27 cellular contexts compared by ENCODE assay signal in genomic region chr12:26696613-26697092, GRCh38.
DNase-seq lines count a peak whose midpoint lies in the region; TF ChIP-seq lines count a peak whose summit lies in the region.
"Had no signal": no experiment of that assay in that cellular context is flagged by ENCODE, and none has a peak within 500 bp of the region (broad histone marks: within the 10 kb centered on the region; RNA-seq: fewer than 3 reads in every experiment).

No MANE protein-coding gene starts in this region.

- H3K4me1 ChIP-seq in breast epithelium (no peaks in the 10 kb centered on the region), fibroblast of lung (ENCODE audit: control insufficient read depth, extremely low read depth, insufficient read depth, low read length) (peaks cover 2% of the 10 kb centered on the region)
- H3K4me1 ChIP-seq: left ventricle myocardium inferior had no signal

- TF ChIP-seq CTCF in MCF 10A (IDR thresholded peaks at IDR 0.05; ENCODE audit: unreplicated experiment) (no peak), breast epithelium (IDR thresholded peaks at IDR 0.05) (no peak), fibroblast of lung (conservative IDR thresholded peaks at IDR 0.05 in 1 of 2, IDR thresholded peaks at IDR 0.05 in 1 of 2; ENCODE audit: low read depth in 1 of 2, low read length in 2 of 2) (no peak)

- H4K20me1 ChIP-seq in fibroblast of lung (ENCODE audit: control insufficient read depth, extremely low read depth, insufficient read depth, low read length): no peaks in the 10 kb centered on the region

- H3K79me2 ChIP-seq in fibroblast of lung (ENCODE audit: control insufficient read depth, insufficient read depth, low read length): no peaks in the 10 kb centered on the region

- POLR2A ChIA-PET in MCF 10A (lab: Yijun Ruan, JAX): interaction anchor here (0.8 to 1.1 kb wide), 2 partner anchors 37 to 207 kb away, joined by 3 read pairs; no protein-coding TSS in a partner anchor

- peaks cover 9% of the 10 kb centered on the region for H3K9me3 Mint-ChIP-seq in MCF 10A (ENCODE audit: unreplicated experiment)
- H3K9me3 Mint-ChIP-seq: activated naive CD4-positive, alpha-beta T cell treated with anti-CD3 and anti-CD28 coated beads for 36 hours; CD4-positive, alpha-beta memory T cell; dendritic cell treated with granulocyte-macrophage colony-stimulating factor and Interleukin-4, amounts not matched to agents 40 ng/mL and 50 ng/mL, for 4 days; naive thymus-derived CD8-positive, alpha-beta T cell; T-helper 1 cell treated with Interleukin-12 subunit alpha and Interleukin-12 subunit beta and Interleukin-4 antibody, amounts not matched to agents 30 μg/mL and 1 μg/mL, for 36 hours; type B pancreatic cell had no signal

- BruUV-seq in MCF 10A (replicated peaks; lab: Mats Ljungman, UMichigan): no TSS peak

- no peaks in the 10 kb centered on the region for H3K9me3 ChIP-seq in breast epithelium
- no peaks in the 10 kb centered on the region for H3K9me3 ChIP-seq in fibroblast of lung (ENCODE audit: control insufficient read depth, insufficient read depth, low read depth, low read length)
- H3K9me3 ChIP-seq: left ventricle myocardium inferior had no signal

- intact Hi-C loops in MCF 10A (cut with micrococcal nuclease): no loop called here
- intact Hi-C loops in breast epithelium (cut with DNase I; ENCODE audit: low total_unique reads): no loop called here

- H3K9ac ChIP-seq in fibroblast of lung (ENCODE audit: insufficient read depth, low read length): no peak overlapping the region

- TF ChIP-seq POLR2A in breast epithelium (IDR thresholded peaks at IDR 0.05): no peak

- no peaks in the 10 kb centered on the region for H3K27me3 ChIP-seq in breast epithelium
- no peaks in the 10 kb centered on the region for H3K27me3 ChIP-seq in fibroblast of lung (ENCODE audit: control insufficient read depth, insufficient read depth, low read length)

- no peaks in the 10 kb centered on the region for H3K27me3 Mint-ChIP-seq in MCF 10A (ENCODE audit: insufficient read depth, unreplicated experiment)
- H3K27me3 Mint-ChIP-seq: CD4-positive, alpha-beta memory T cell; dendritic cell treated with granulocyte-macrophage colony-stimulating factor and Interleukin-4, amounts not matched to agents 40 ng/mL and 50 ng/mL, for 4 days; naive thymus-derived CD8-positive, alpha-beta T cell; type B pancreatic cell had no signal

- H3K27ac Mint-ChIP-seq in MCF 10A (ENCODE audit: low read depth, unreplicated experiment): peak overlapping the region; percentile 15
- H3K27ac Mint-ChIP-seq: activated naive CD4-positive, alpha-beta T cell treated with anti-CD3 and anti-CD28 coated beads for 36 hours; CD4-positive, alpha-beta memory T cell; dendritic cell treated with granulocyte-macrophage colony-stimulating factor and Interleukin-4, amounts not matched to agents 40 ng/mL and 50 ng/mL, for 4 days; naive thymus-derived CD8-positive, alpha-beta T cell; T-helper 1 cell treated with Interleukin-12 subunit alpha and Interleukin-12 subunit beta and Interleukin-4 antibody, amounts not matched to agents 30 μg/mL and 1 μg/mL, for 36 hours; type B pancreatic cell had no signal

- H3K4me2 ChIP-seq in fibroblast of lung (ENCODE audit: extremely low read depth, insufficient read depth, low read length): no peak overlapping the region

- no peak overlapping the region for H3K4me3 Mint-ChIP-seq in MCF 10A (ENCODE audit: unreplicated experiment)
- H3K4me3 Mint-ChIP-seq: activated naive CD4-positive, alpha-beta T cell treated with anti-CD3 and anti-CD28 coated beads for 36 hours; CD4-positive, alpha-beta memory T cell; dendritic cell treated with granulocyte-macrophage colony-stimulating factor and Interleukin-4, amounts not matched to agents 40 ng/mL and 50 ng/mL, for 4 days; naive thymus-derived CD8-positive, alpha-beta T cell; T-helper 1 cell treated with Interleukin-12 subunit alpha and Interleukin-12 subunit beta and Interleukin-4 antibody, amounts not matched to agents 30 μg/mL and 1 μg/mL, for 36 hours; type B pancreatic cell had no signal

- H3K36me3 Mint-ChIP-seq in MCF 10A (ENCODE audit: insufficient read depth, unreplicated experiment): peaks cover 6% of the 10 kb centered on the region

- no peaks in the 10 kb centered on the region for H3K36me3 ChIP-seq in breast epithelium
- no peaks in the 10 kb centered on the region for H3K36me3 ChIP-seq in fibroblast of lung (ENCODE audit: control insufficient read depth, insufficient read depth, low read length)
- H3K36me3 ChIP-seq: WERI-Rb-1 had no signal

- DNase-seq in MCF 10A (ENCODE audit: unreplicated experiment) (peak; percentile 60), breast epithelium (ENCODE audit: low spot score in 2 of 2) (no peak), amniotic epithelial cell (ENCODE audit: low read depth) (peak; percentile 86), fibroblast of lung (ENCODE audit: low read depth in 2 of 2) (peak; percentile 36 to 50), pulmonary artery endothelial cell (ENCODE audit: low read depth, low spot score) (peak; percentile 35), NOMO-1 treated with DMSO at 0.1 percent for 48 hours (lab: John Stamatoyannopoulos, UW; ENCODE audit: unreplicated experiment) (no peak), NCI-H69 (lab: John Stamatoyannopoulos, UW) (no peak)
- no peak for DNase-seq in effector CD4-positive, alpha-beta T cell
- DNase-seq: activated CD4-positive, alpha-beta T cell treated with anti-CD3 and anti-CD28 coated beads, Interleukin-2, amount 50 U/mL, for 1 hour; activated naive CD4-positive, alpha-beta T cell treated with anti-CD3 and anti-CD28 coated beads for 36 hours; AML-193; amniotic stem cell; islet precursor cell; left ventricle myocardium inferior; midbrain; naive thymus-derived CD8-positive, alpha-beta T cell; NCI-H1694 treated with DMSO at 0.1 percent for 48 hours; WERI-Rb-1 had no signal

- no peak overlapping the region for H3K27ac ChIP-seq in breast epithelium
- H3K27ac ChIP-seq in fibroblast of lung (ENCODE audit: insufficient read depth, low read length): no peak overlapping the region
- H3K27ac ChIP-seq: HL-60, left ventricle myocardium inferior, RWPE1, SK-N-MC, skin epidermis, WERI-Rb-1 had no signal

- no peak overlapping the region for H3K4me3 ChIP-seq in breast epithelium
- no peak overlapping the region for H3K4me3 ChIP-seq in fibroblast of lung (replicated peaks in 1 of 4; ENCODE audit: control extremely low read depth in 1 of 4, insufficient read depth in 1 of 4, low read depth in 3 of 4, low read length in 4 of 4)
- H3K4me3 ChIP-seq: GM12878, left ventricle myocardium inferior, SK-N-MC, skin epidermis had no signal

- H3K4me1 Mint-ChIP-seq in MCF 10A (ENCODE audit: insufficient read depth, unreplicated experiment): peaks cover 29% of the 10 kb centered on the region
- H3K4me1 Mint-ChIP-seq: CD4-positive, alpha-beta memory T cell; naive thymus-derived CD8-positive, alpha-beta T cell had no signal

- CTCF ChIA-PET in MCF 10A (lab: Yijun Ruan, JAX): interaction anchor here (0.5 kb wide), 1 partner anchor 594 kb away, joined by 3 read pairs; no protein-coding TSS in a partner anchor

- H2AFZ ChIP-seq in fibroblast of lung (ENCODE audit: low read length): no peak overlapping the region

Comparison
In these comparisons a context has a peak if more than half of its experiments do, and no peak if none do; other contexts are left out.
1. DNase-seq: peak in MCF 10A (single experiment), amniotic epithelial cell (single experiment), fibroblast of lung (2 of 2) and pulmonary artery endothelial cell (single experiment); none in breast epithelium (0 of 2), effector CD4-positive, alpha-beta T cell (single experiment), NOMO-1 treated with DMSO at 0.1 percent for 48 hours (single experiment) and NCI-H69 (single experiment).